Comparison of ENCODE assay signal across 8 cellular contexts in genomic region chr3:113696658-113697191, GRCh38. TPM values are rescaled to one million over a fixed set of nuclear protein-coding genes. Genes with fewer than 3 reads are reported as not detected.
A peak's percentile ranks its signal among the peaks of the same experiment; 100 is the strongest.
DNase-seq lines count a peak whose midpoint lies in the region; ATAC-seq and TF ChIP-seq lines count a peak whose summit lies in the region.

No MANE protein-coding gene starts in this region.

- H3K27me3 Mint-ChIP-seq in H9 (ENCODE audit: low read depth): no peaks in the 10 kb centered on the region
- no peaks in the 10 kb centered on the region for H3K27me3 Mint-ChIP-seq in stimulated activated naive CD8-positive, alpha-beta T cell treated with anti-CD3 and anti-CD28 coated beads, Interleukin-15, amount 100 ng/mL, for 72 hours

- H3K4me2 ChIP-seq in H9 (ENCODE audit: insufficient read depth, insufficient read length, low read length) (peak overlapping the region; percentile 83), neural cell (ENCODE audit: low read length) (peak overlapping the region; percentile 86)

- no peaks in the 10 kb centered on the region for H3K9me3 Mint-ChIP-seq in H9
- H3K9me3 Mint-ChIP-seq in stimulated activated naive CD8-positive, alpha-beta T cell treated with anti-CD3 and anti-CD28 coated beads, Interleukin-15, amount 100 ng/mL, for 72 hours: no peaks in the 10 kb centered on the region

- ATAC-seq in stimulated activated naive CD8-positive, alpha-beta T cell treated with anti-CD3 and anti-CD28 coated beads, Interleukin-15, amount 100 ng/mL, for 72 hours: peak; percentile 89

- peaks cover 1% of the 10 kb centered on the region; the same call in 1 of the 2 replicates for H3K79me2 ChIP-seq in H9 (ENCODE audit: insufficient read depth, low read length)
- H3K79me2 ChIP-seq in neural cell (replicated peaks; ENCODE audit: insufficient read depth, low read length): peaks cover 30% of the 10 kb centered on the region

- H3K36me3 Mint-ChIP-seq in H9 (ENCODE audit: insufficient read depth in 1 of 3, low read depth in 3 of 3): peaks cover 0 to 1% (median 0%) of the 10 kb centered on the region in 3 experiments; a peak in 2 of 7 replicates

- H3K4me3 Mint-ChIP-seq in H9: no peak overlapping the region
- no peak overlapping the region for H3K4me3 Mint-ChIP-seq in stimulated activated naive CD8-positive, alpha-beta T cell treated with anti-CD3 and anti-CD28 coated beads, Interleukin-15, amount 100 ng/mL, for 72 hours

- H3K23ac ChIP-seq in H9 (ENCODE audit: insufficient read length, low read depth, low read length): no peak overlapping the region

- H3K4ac ChIP-seq in H9 (ENCODE audit: low read depth, low read length): no peak overlapping the region

- no peak overlapping the region for H4K91ac ChIP-seq in H9 (ENCODE audit: insufficient read length, low read depth, low read length)

- no peak overlapping the region for H3K14ac ChIP-seq in H9 (ENCODE audit: insufficient read depth, low read length)

- H3K27me3 ChIP-seq in H9 (ENCODE audit: insufficient read depth, low read length): no peaks in the 10 kb centered on the region
- H3K27me3 ChIP-seq in neural cell (ENCODE audit: insufficient read depth, low read depth, low read length): no peaks in the 10 kb centered on the region

- peak overlapping the region; percentile 95 for H2AFZ ChIP-seq in H9 (ENCODE audit: low read length)
- peak overlapping the region; percentile 94 for H2AFZ ChIP-seq in neural cell (ENCODE audit: low read depth, low read length)

- H4K20me1 ChIP-seq in H9 (ENCODE audit: control insufficient read depth, insufficient read depth, insufficient read length): no peaks in the 10 kb centered on the region
- H4K20me1 ChIP-seq in neural cell (ENCODE audit: insufficient read depth): no peaks in the 10 kb centered on the region

- H2BK15ac ChIP-seq in H9 (ENCODE audit: low read depth, low read length): no peak overlapping the region

- no peak overlapping the region for H4K8ac ChIP-seq in H9 (replicated peaks; ENCODE audit: insufficient read length, low read depth, low read length)

- H3K18ac ChIP-seq in H9 (ENCODE audit: insufficient read length, low read depth, low read length): no peak overlapping the region

- no peaks in the 10 kb centered on the region for H3K4me1 ChIP-seq in H9 (ENCODE audit: insufficient read depth, low read length)

- H2BK120ac ChIP-seq in H9 (ENCODE audit: low read depth, low read length, poor library complexity, severe bottlenecking): no peak overlapping the region

- H3K27ac Mint-ChIP-seq in H9: no peak overlapping the region
- no peak overlapping the region for H3K27ac Mint-ChIP-seq in stimulated activated naive CD8-positive, alpha-beta T cell treated with anti-CD3 and anti-CD28 coated beads, Interleukin-15, amount 100 ng/mL, for 72 hours

- TF ChIP-seq CTCF in H9 (conservative IDR thresholded peaks at IDR 0.05) (peak; percentile 26; the same call in 1 of the 3 replicates), foreskin fibroblast (IDR thresholded peaks at IDR 0.05; ENCODE audit: low read depth, low read length) (no peak), neural cell (IDR thresholded peaks at IDR 0.05; ENCODE audit: poor library complexity, severe bottlenecking) (peak; percentile 61)

- H3F3A ChIP-seq in neural cell (ENCODE audit: insufficient read depth, low read length, poor library complexity, severe bottlenecking): no peaks in the 10 kb centered on the region

- H3K9ac ChIP-seq in H9 (ENCODE audit: extremely low read depth, insufficient read length, low read length): peak overlapping the region; percentile 81
- H3K9ac ChIP-seq in neural cell (ENCODE audit: low read length): peak overlapping the region; percentile 81

- no peak overlapping the region for H2AK5ac ChIP-seq in H9 (ENCODE audit: insufficient read length, low read length)

- H3K56ac ChIP-seq in H9 (ENCODE audit: insufficient read length, low read depth, low read length): no peak overlapping the region

- no peaks in the 10 kb centered on the region for H3K9me2 ChIP-seq in neural cell (ENCODE audit: insufficient read depth, low read length)

- no peak overlapping the region for H2BK20ac ChIP-seq in H9 (ENCODE audit: low read depth, low read length, poor library complexity, severe bottlenecking)

- H3K36me3 ChIP-seq in neural cell (ENCODE audit: insufficient read depth, low read length): no peaks in the 10 kb centered on the region

- DNase-seq in ELF-1 (ENCODE audit: low read depth, low spot score) (peak; percentile 100), H9 (peak; percentile 100), M059J (ENCODE audit: low read depth) (peak; percentile 100), SHP77 (lab: John Stamatoyannopoulos, UW) (peak; percentile 98 to 99), activated gamma-delta T cell (lab: John Stamatoyannopoulos, UW) (peak; percentile 92), foreskin fibroblast (peak; percentile 99 to 100)
- DNase-seq in stimulated activated naive CD8-positive, alpha-beta T cell treated with anti-CD3 and anti-CD28 coated beads, Interleukin-15, amount 100 ng/mL, for 72 hours: peak; percentile 98 to 99

- H3K27ac ChIP-seq in H9 (ENCODE audit: insufficient read length, low read depth, low read length) (no peak overlapping the region), neural cell (ENCODE audit: low read length) (peak overlapping the region; percentile 75)

- peaks cover 6% of the 10 kb centered on the region for H3K23me2 ChIP-seq in H9 (ENCODE audit: insufficient read length, low read depth, low read length, poor library complexity, severe bottlenecking)

- H3K4me1 Mint-ChIP-seq in H9: peaks cover 12% of the 10 kb centered on the region in 2 experiments
- peaks cover 16% of the 10 kb centered on the region for H3K4me1 Mint-ChIP-seq in stimulated activated naive CD8-positive, alpha-beta T cell treated with anti-CD3 and anti-CD28 coated beads, Interleukin-15, amount 100 ng/mL, for 72 hours

- H3K9me3 ChIP-seq in H9 (ENCODE audit: control insufficient read depth, low read depth, low read length) (no peaks in the 10 kb centered on the region), neural cell (ENCODE audit: low read length) (no peaks in the 10 kb centered on the region)

- TF ChIP-seq RAD21 in neural cell (conservative IDR thresholded peaks at IDR 0.05): no peak

- H2BK12ac ChIP-seq in H9 (ENCODE audit: insufficient read length, low read depth, low read length): no peak overlapping the region

- no CpG with 5 or more reads among the region's 31 CpGs for WGBS in H9 (ENCODE audit: extremely low coverage, insufficient read length, low lambda C conversion rate)

- TF ChIP-seq EP300 in neural cell (conservative IDR thresholded peaks at IDR 0.05; ENCODE audit: poor library complexity, severe bottlenecking): no peak

- no peaks in the 10 kb centered on the region for H3K79me1 ChIP-seq in H9 (ENCODE audit: insufficient read depth, low read depth, low read length, poor library complexity, severe bottlenecking)

- no peak overlapping the region for H3T11ph ChIP-seq in H9 (ENCODE audit: low read length)

- H4K5ac ChIP-seq in H9 (ENCODE audit: insufficient read length, low read depth, low read length): no peak overlapping the region

- no peak overlapping the region for H2BK5ac ChIP-seq in H9 (ENCODE audit: insufficient read length, low read length)

- H3K4me3 ChIP-seq in foreskin fibroblast (ENCODE audit: low read depth in 1 of 2, low read length in 2 of 2): peak overlapping the region; percentile 77 to 78
- peak overlapping the region; percentile 77 for H3K4me3 ChIP-seq in neural cell (ENCODE audit: low read length)

TF ChIP-seq in neural cell, 6 proteins besides CTCF, POLR2A, EP300 and RAD21:
- TF ChIP-seq REST (IDR thresholded peaks at IDR 0.05; ENCODE audit: borderline replicate concordance) (no peak), SMC3 (conservative IDR thresholded peaks at IDR 0.05; ENCODE audit: poor library complexity) (no peak), POLR2AphosphoS5 (IDR thresholded peaks at IDR 0.05) (no peak), MXI1 (conservative IDR thresholded peaks at IDR 0.05; ENCODE audit: poor library complexity, severe bottlenecking) (no peak), TAF1 (IDR thresholded peaks at IDR 0.05; ENCODE audit: low read depth) (no peak), EZH2 (IDR thresholded peaks at IDR 0.05; ENCODE audit: borderline replicate concordance, insufficient read depth, low read length, poor library complexity, severe bottlenecking) (no peak)

RNA-seq across cellular contexts. Expression of gene USF3, which starts 0.3 kb away (rescaled TPM):
- total RNA-seq in H9 (2021): 12.0 and 13.8 TPM in 2 replicates
- total RNA-seq in M059J (2014; rRNA removed; shearing (Covaris generic)): 9.9 and 13.8 TPM in 2 replicates
- polyA plus RNA-seq in neural cell: 13.7 and 15.4 TPM in 2 replicates
- polyA minus RNA-seq in neural cell: 19.5 and 29.1 TPM in 2 replicates

RNA-seq across cellular contexts. Expression of gene NAA50, which starts 49.3 kb away (rescaled TPM):
- total RNA-seq in H9 (2021): 216 and 226 TPM in 2 replicates
- 218 and 303 TPM in 2 replicates for total RNA-seq in M059J (2014; rRNA removed; shearing (Covaris generic))
- 58.9 and 69.6 TPM in 2 replicates for polyA plus RNA-seq in neural cell
- 68.7 and 69.7 TPM in 2 replicates for polyA minus RNA-seq in neural cell

RNA-seq across cellular contexts. Expression of gene ATP6V1A, which starts 50.1 kb away (rescaled TPM):
- total RNA-seq in H9 (2021): 73.4 and 80.4 TPM in 2 replicates
- total RNA-seq in M059J (2014; rRNA removed; shearing (Covaris generic)): 93.9 and 115 TPM in 2 replicates
- polyA plus RNA-seq in neural cell: 191 and 225 TPM in 2 replicates
- polyA minus RNA-seq in neural cell: 192 and 216 TPM in 2 replicates
